Comparison of ENCODE assay signal across 19 cellular contexts in the genomic region with DNA sequence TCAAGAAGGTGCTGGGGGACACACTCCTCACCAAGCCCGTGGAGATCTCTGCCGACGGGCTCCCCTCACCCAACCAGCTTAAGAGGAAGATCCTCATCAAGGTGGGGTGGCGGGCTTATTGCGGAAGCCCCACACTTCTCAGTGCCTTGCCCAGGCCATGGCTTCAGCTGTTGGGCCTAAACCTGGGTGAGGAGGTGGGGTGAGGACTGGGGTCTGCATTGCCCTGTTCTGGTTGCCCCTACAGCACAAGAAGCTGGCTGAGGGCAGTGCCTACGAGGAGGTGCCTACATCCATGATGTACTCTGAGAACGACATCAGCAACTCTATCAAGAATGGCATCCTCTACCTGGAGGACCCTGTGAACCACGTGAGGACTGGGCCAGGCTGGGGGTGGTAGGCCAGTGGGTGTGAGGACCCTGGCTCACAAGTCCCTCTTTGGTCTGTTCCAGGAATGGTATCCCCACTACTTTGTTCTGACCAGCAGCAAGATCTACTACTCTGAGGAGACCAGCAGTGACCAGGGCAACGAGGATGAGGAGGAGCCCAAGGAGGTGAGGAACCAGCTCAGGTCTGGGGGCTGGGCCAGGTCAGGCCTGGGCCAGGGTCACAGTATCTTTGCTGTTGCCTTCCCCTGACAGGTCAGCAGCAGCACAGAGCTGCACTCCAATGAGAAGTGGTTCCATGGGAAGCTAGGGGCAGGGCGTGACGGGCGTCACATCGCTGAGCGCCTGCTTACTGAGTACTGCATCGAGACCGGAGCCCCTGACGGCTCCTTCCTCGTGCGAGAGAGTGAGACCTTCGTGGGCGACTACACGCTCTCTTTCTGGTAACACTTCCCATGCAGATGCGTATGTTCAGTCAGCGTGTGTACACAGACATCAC. TPM values are rescaled to one million over a fixed set of nuclear protein-coding genes. Genes with fewer than 3 reads are reported as not detected.
DNase-seq lines count a peak whose midpoint lies in the region; ATAC-seq lines count a peak whose summit lies in the region.
"Had no signal": no experiment of that assay in that cellular context is flagged by ENCODE, and none has a peak within 500 bp of the region (broad histone marks: within the 10 kb centered on the region; RNA-seq: fewer than 3 reads in every experiment).

No MANE protein-coding gene starts in this region.

- ATAC-seq in activated T-helper 17 cell treated with anti-CD3 and anti-CD28 coated beads, Interleukin-2, amount 50 U/mL, for 72 hours (replicated peaks): no peak
- ATAC-seq in effector memory CD8-positive, alpha-beta T cell (replicated peaks): no peak
- no peak for ATAC-seq in stimulated activated effector memory CD8-positive, alpha-beta T cell treated with anti-CD3 and anti-CD28 coated beads, Interleukin-12 subunit alpha, Interleukin-12 subunit beta, amount 100 ng/mL, for 72 hours
- no peak for ATAC-seq in GM21619 (IDR thresholded peaks at IDR 0.05; ENCODE audit: unreplicated experiment)
- ATAC-seq: activated CD4-positive, CD25-positive, alpha-beta regulatory T cell treated with anti-CD3 and anti-CD28 coated beads, Interleukin-2, amount 50 U/mL, for 24 hours; left lobe of liver; mucosa of descending colon had no signal

- no peaks in the 10 kb centered on the region for H3K27me3 Mint-ChIP-seq in activated naive CD4-positive, alpha-beta T cell treated with anti-CD3 and anti-CD28 coated beads, Interleukin-2, amount 10 ng/mL, durations not matched to agents 7 days and 5 days
- H3K27me3 Mint-ChIP-seq in activated T-helper 17 cell treated with anti-CD3 and anti-CD28 coated beads, Interleukin-2, amount 50 U/mL, for 72 hours: no peaks in the 10 kb centered on the region
- no peaks in the 10 kb centered on the region for H3K27me3 Mint-ChIP-seq in effector memory CD8-positive, alpha-beta T cell

- peaks cover 46% of the 10 kb centered on the region for H3K4me1 Mint-ChIP-seq in activated naive CD4-positive, alpha-beta T cell treated with anti-CD3 and anti-CD28 coated beads, Interleukin-2, amount 10 ng/mL, durations not matched to agents 7 days and 5 days
- H3K4me1 Mint-ChIP-seq in activated T-helper 17 cell treated with anti-CD3 and anti-CD28 coated beads, Interleukin-2, amount 50 U/mL, for 72 hours: peaks cover 45% of the 10 kb centered on the region
- H3K4me1 Mint-ChIP-seq in effector memory CD8-positive, alpha-beta T cell (ENCODE audit: low read depth in 2 of 2): peaks cover 43 to 63% of the 10 kb centered on the region in 2 donors
- peaks cover 88% of the 10 kb centered on the region for H3K4me1 Mint-ChIP-seq in stimulated activated effector memory CD8-positive, alpha-beta T cell treated with anti-CD3 and anti-CD28 coated beads, Interleukin-12 subunit alpha, Interleukin-12 subunit beta, amount 100 ng/mL, for 72 hours

- no peaks in the 10 kb centered on the region for H3K9me3 Mint-ChIP-seq in activated naive CD4-positive, alpha-beta T cell treated with anti-CD3 and anti-CD28 coated beads, Interleukin-2, amount 10 ng/mL, durations not matched to agents 7 days and 5 days
- H3K9me3 Mint-ChIP-seq in activated T-helper 17 cell treated with anti-CD3 and anti-CD28 coated beads, Interleukin-2, amount 50 U/mL, for 72 hours: no peaks in the 10 kb centered on the region
- H3K9me3 Mint-ChIP-seq in effector memory CD8-positive, alpha-beta T cell: no peaks in the 10 kb centered on the region
- H3K9me3 Mint-ChIP-seq in stimulated activated effector memory CD8-positive, alpha-beta T cell treated with anti-CD3 and anti-CD28 coated beads, Interleukin-12 subunit alpha, Interleukin-12 subunit beta, amount 100 ng/mL, for 72 hours: no peaks in the 10 kb centered on the region

- CTCF ChIA-PET in activated naive CD4-positive, alpha-beta T cell treated with anti-CD3 and anti-CD28 coated beads, Interleukin-2, amount 10 ng/mL, durations not matched to agents 7 days and 5 days (lab: Charles Lee): interaction anchor here (1.2 to 17.4 kb wide), 3 partner anchors 8 to 174 kb away, joined by 3 to 240 read pairs (median 6); a partner anchor contains a TSS

- DNase-seq in activated naive CD4-positive, alpha-beta T cell treated with anti-CD3 and anti-CD28 coated beads, Interleukin-2, amount 10 ng/mL, durations not matched to agents 7 days and 5 days: no peak
- DNase-seq in activated naive CD4-positive, alpha-beta T cell treated with Interleukin-2 at 50 U/mL for 16 hours: no peak
- DNase-seq in effector memory CD8-positive, alpha-beta T cell: no peak
- no peak for DNase-seq in stimulated activated effector memory CD8-positive, alpha-beta T cell treated with anti-CD3 and anti-CD28 coated beads, Interleukin-12 subunit alpha, Interleukin-12 subunit beta, amount 100 ng/mL, for 72 hours (ENCODE audit: low spot score in 2 of 2)
- no peak for DNase-seq in activated CD8-positive, alpha-beta memory T cell treated with anti-CD3 and anti-CD28 coated beads for 24 hours
- no peak for DNase-seq in NCI-H526 (lab: John Stamatoyannopoulos, UW)
- DNase-seq: activated gamma-delta T cell treated with Interleukin-2 at 50 U/mL for 16 hours; EL; mucosa of descending colon; NCI-H510A; retina; stimulated activated CD4-positive, alpha-beta T cell treated with anti-CD3 and anti-CD28 coated beads, Interleukin-12 subunit alpha, Interleukin-12 subunit beta, amount 100 ng/mL, for 4 hours; substantia nigra; T1000; uterus had no signal

- H3K36me3 Mint-ChIP-seq in activated naive CD4-positive, alpha-beta T cell treated with anti-CD3 and anti-CD28 coated beads, Interleukin-2, amount 10 ng/mL, durations not matched to agents 7 days and 5 days: peaks cover 86% of the 10 kb centered on the region
- H3K36me3 Mint-ChIP-seq in activated T-helper 17 cell treated with anti-CD3 and anti-CD28 coated beads, Interleukin-2, amount 50 U/mL, for 72 hours (ENCODE audit: low read depth): peaks cover 100% of the 10 kb centered on the region
- peaks cover 78% of the 10 kb centered on the region for H3K36me3 Mint-ChIP-seq in effector memory CD8-positive, alpha-beta T cell (ENCODE audit: insufficient read depth)
- H3K36me3 Mint-ChIP-seq in stimulated activated effector memory CD8-positive, alpha-beta T cell treated with anti-CD3 and anti-CD28 coated beads, Interleukin-12 subunit alpha, Interleukin-12 subunit beta, amount 100 ng/mL, for 72 hours: peaks cover 100% of the 10 kb centered on the region

- peak overlapping the region; percentile 30 for H3K27ac Mint-ChIP-seq in activated naive CD4-positive, alpha-beta T cell treated with anti-CD3 and anti-CD28 coated beads, Interleukin-2, amount 10 ng/mL, durations not matched to agents 7 days and 5 days
- peak overlapping the region; percentile 78 for H3K27ac Mint-ChIP-seq in activated T-helper 17 cell treated with anti-CD3 and anti-CD28 coated beads, Interleukin-2, amount 50 U/mL, for 72 hours
- H3K27ac Mint-ChIP-seq in effector memory CD8-positive, alpha-beta T cell: peak overlapping the region; percentile 73 to 93
- H3K27ac Mint-ChIP-seq in stimulated activated effector memory CD8-positive, alpha-beta T cell treated with anti-CD3 and anti-CD28 coated beads, Interleukin-12 subunit alpha, Interleukin-12 subunit beta, amount 100 ng/mL, for 72 hours: peak overlapping the region; percentile 74

- no peak overlapping the region for H3K4me3 Mint-ChIP-seq in activated naive CD4-positive, alpha-beta T cell treated with anti-CD3 and anti-CD28 coated beads, Interleukin-2, amount 10 ng/mL, durations not matched to agents 7 days and 5 days
- no peak overlapping the region for H3K4me3 Mint-ChIP-seq in activated T-helper 17 cell treated with anti-CD3 and anti-CD28 coated beads, Interleukin-2, amount 50 U/mL, for 72 hours
- H3K4me3 Mint-ChIP-seq in effector memory CD8-positive, alpha-beta T cell: peak overlapping the region in 1 of 2 donors; percentile 26
- no peak overlapping the region for H3K4me3 Mint-ChIP-seq in stimulated activated effector memory CD8-positive, alpha-beta T cell treated with anti-CD3 and anti-CD28 coated beads, Interleukin-12 subunit alpha, Interleukin-12 subunit beta, amount 100 ng/mL, for 72 hours

RNA-seq across cellular contexts. Expression of a gene that starts 27.9 kb away (rescaled TPM):
- total RNA-seq in activated T-helper 17 cell treated with anti-CD3 and anti-CD28 coated beads, Interleukin-2, amount 50 U/mL, for 72 hours: 100 to 1,000 TPM; 184 to 628 TPM

Comparison
In these comparisons a context has a peak if more than half of its experiments do, and no peak if none do; other contexts are left out.
1. H3K27ac Mint-ChIP-seq: peak in every context shown above with its lines; median percentile 83 in effector memory CD8-positive, alpha-beta T cell; 78 in activated T-helper 17 cell treated with anti-CD3 and anti-CD28 coated beads, Interleukin-2, amount 50 U/mL, for 72 hours; 74 in stimulated activated effector memory CD8-positive, alpha-beta T cell treated with anti-CD3 and anti-CD28 coated beads, Interleukin-12 subunit alpha, Interleukin-12 subunit beta, amount 100 ng/mL, for 72 hours; 30 in activated naive CD4-positive, alpha-beta T cell treated with anti-CD3 and anti-CD28 coated beads, Interleukin-2, amount 10 ng/mL, durations not matched to agents 7 days and 5 days.